8 cellular contexts compared by ENCODE assay signal in genomic region chr12:121295123-121295745, GRCh38. TPM values are rescaled to one million over a fixed set of nuclear protein-coding genes. Genes with fewer than 3 reads are reported as not detected.
A peak's percentile ranks its signal among the peaks of the same experiment; 100 is the strongest.
DNase-seq lines count a peak whose midpoint lies in the region; ATAC-seq and TF ChIP-seq lines count a peak whose summit lies in the region.

No MANE protein-coding gene starts in this region.

- peak overlapping the region; percentile 85; the same call in 1 of the 2 replicates for H3K9ac ChIP-seq in SK-N-SH

- peak overlapping the region; percentile 50 for H3K27ac Mint-ChIP-seq in osteocyte (ENCODE audit: unreplicated experiment)

- peaks cover 12% of the 10 kb centered on the region for H3K4me1 Mint-ChIP-seq in osteocyte (ENCODE audit: unreplicated experiment)

- peak overlapping the region; percentile 84 for H3K4me3 Mint-ChIP-seq in osteocyte (ENCODE audit: unreplicated experiment)

- peak overlapping the region; percentile 96 for H3K4me2 ChIP-seq in SK-N-SH

- H3K27ac ChIP-seq in SK-N-SH (ENCODE audit: low read depth in 2 of 2, low read length in 1 of 2): no peak overlapping the region

- H3K9me3 Mint-ChIP-seq in osteocyte (ENCODE audit: unreplicated experiment): no peaks in the 10 kb centered on the region

- peaks cover 11% of the 10 kb centered on the region for H3F3A ChIP-seq in SK-N-SH (replicated peaks; ENCODE audit: insufficient read depth)

- H3K4me1 ChIP-seq in SK-N-SH (ENCODE audit: control insufficient read depth in 1 of 2, insufficient read depth in 2 of 2, low read depth in 1 of 2, low read length in 1 of 2): peaks cover 3 to 8% of the 10 kb centered on the region in 2 experiments; a peak in 2 of 4 replicates

- no peak overlapping the region for H2AFZ ChIP-seq in SK-N-SH (ENCODE audit: low read depth)

- no peaks in the 10 kb centered on the region for H3K27me3 Mint-ChIP-seq in osteocyte (ENCODE audit: unreplicated experiment)

- WGBS in SK-N-SH (ENCODE audit: low lambda C conversion rate): 64% methylated on average over 5 of the region's 7 CpGs

- peaks cover 0 to 11% of the 10 kb centered on the region in 2 experiments for H3K36me3 ChIP-seq in SK-N-SH (replicated peaks in 1 of 2; ENCODE audit: control insufficient read depth in 1 of 2, insufficient read depth in 2 of 2, low read length in 1 of 2)

- no peaks in the 10 kb centered on the region for H3K27me3 ChIP-seq in SK-N-SH (ENCODE audit: insufficient read depth)

- 0 out of 2 replicates have a peak, but pooled peaks cover 3% of the 10 kb centered on the region for H4K20me1 ChIP-seq in SK-N-SH (ENCODE audit: insufficient read depth)

- TF ChIP-seq CTCF in SK-N-SH (IDR thresholded peaks at IDR 0.05) (no peak), epithelial cell of proximal tubule (conservative IDR thresholded peaks at IDR 0.05; ENCODE audit: low read depth, low read length) (no peak), osteocyte (IDR thresholded peaks at IDR 0.05) (no peak)

- CTCF ChIA-PET in SK-N-SH (lab: Yijun Ruan, JAX): interaction anchor here (0.6 to 1.3 kb wide), 8 partner anchors 9 to 148 kb away, joined by 3 to 6 read pairs (median 3); no protein-coding TSS in a partner anchor

- H3K36me3 Mint-ChIP-seq in osteocyte (ENCODE audit: unreplicated experiment): peaks cover 3% of the 10 kb centered on the region

- peak; percentile 24 for DNase-seq in activated CD4-positive, alpha-beta T cell treated with anti-CD3 and anti-CD28 coated beads for 48 hours
- DNase-seq in activated CD4-positive, alpha-beta T cell treated with anti-CD3 and anti-CD28 coated beads, Interleukin-2, amount 50 U/mL, for 4 hours: no peak
- DNase-seq in SK-N-SH (peak; percentile 65), epithelial cell of proximal tubule (ENCODE audit: low read depth) (no peak), osteocyte (ENCODE audit: extremely low spot score, unreplicated experiment) (no peak)
- DNase-seq in activated CD4-positive, CD25-positive, alpha-beta regulatory T cell (lab: John Stamatoyannopoulos, UW): no peak

- peak overlapping the region; percentile 76 to 90 for H3K4me3 ChIP-seq in SK-N-SH (ENCODE audit: low read depth in 2 of 2, low read length in 1 of 2)
- H3K4me3 ChIP-seq in epithelial cell of proximal tubule (ENCODE audit: low read depth, low read length): peak overlapping the region; percentile 96

- peaks cover 34% of the 10 kb centered on the region for H3K79me2 ChIP-seq in SK-N-SH (ENCODE audit: insufficient read depth)

- POLR2A ChIA-PET in SK-N-SH (lab: Yijun Ruan, JAX): interaction anchor here (1.1 kb wide), 1 partner anchor 16 kb away, joined by 3 read pairs; no protein-coding TSS in a partner anchor

- H3K9me3 ChIP-seq in SK-N-SH: no peaks in the 10 kb centered on the region

- no peak for TF ChIP-seq EP300 in SK-N-SH (IDR thresholded peaks at IDR 0.05; ENCODE audit: borderline replicate concordance in 1 of 2, low read depth in 1 of 2, low read length in 1 of 2)

- no peak for TF ChIP-seq RAD21 in SK-N-SH (IDR thresholded peaks at IDR 0.05; ENCODE audit: low read length)

- no peaks in the 10 kb centered on the region for H3K9me2 ChIP-seq in SK-N-SH

- ATAC-seq in GM18858 (IDR thresholded peaks at IDR 0.05; ENCODE audit: unreplicated experiment) (no peak), GM18868 (IDR thresholded peaks at IDR 0.05; ENCODE audit: unreplicated experiment) (no peak)

TF ChIP-seq in SK-N-SH, 30 proteins besides CTCF, POLR2A, EP300 and RAD21:
- TF ChIP-seq GATA2 (CRISPR knock-in tag; IDR thresholded peaks at IDR 0.05) (no peak), IRF3 (IDR thresholded peaks at IDR 0.05; ENCODE audit: low read depth, low read length) (no peak), NRF1 (IDR thresholded peaks at IDR 0.05; ENCODE audit: low read depth, low read length) (no peak), RXRA (IDR thresholded peaks at IDR 0.05; ENCODE audit: borderline replicate concordance, low read depth) (no peak), FOXJ3 (CRISPR knock-in tag; IDR thresholded peaks at IDR 0.05) (no peak), FOXM1 (IDR thresholded peaks at IDR 0.05; ENCODE audit: low read depth) (no peak), SMC3 (IDR thresholded peaks at IDR 0.05; ENCODE audit: low read depth, low read length) (no peak), MAX (IDR thresholded peaks at IDR 0.05; ENCODE audit: low read depth) (no peak), MXI1 (IDR thresholded peaks at IDR 0.05; ENCODE audit: low read depth, low read length) (no peak)
TF ChIP-seq in SK-N-SH: peak in this region for 0.

RNA-seq across cellular contexts. Expression of gene CAMKK2, which starts 1.3 kb away (rescaled TPM):
- 23.6 and 24.5 TPM in 2 replicates for polyA plus RNA-seq in SK-N-SH (2012; rRNA removed)
- 13.3 and 17.8 TPM in 2 replicates for polyA plus RNA-seq in SK-N-SH (2012; cell fraction: cytosol; rRNA removed)
- 39.4 and 39.9 TPM in 2 replicates for polyA plus RNA-seq in SK-N-SH (2012; cell fraction: nucleus; rRNA removed)
- total RNA-seq in epithelial cell of proximal tubule (23.2 and 32.6 TPM in 2 replicates), osteocyte (33.0 TPM in 2 replicates)

RNA-seq across cellular contexts. Expression of gene ANAPC5, which starts 57.0 kb away (rescaled TPM):
- 110 and 158 TPM in 2 replicates for polyA plus RNA-seq in SK-N-SH (2012; rRNA removed)
- 78.2 and 95.2 TPM in 2 replicates for polyA plus RNA-seq in SK-N-SH (2012; cell fraction: cytosol; rRNA removed)
- polyA plus RNA-seq in SK-N-SH (2012; cell fraction: nucleus; rRNA removed): 388 and 449 TPM in 2 replicates
- total RNA-seq in epithelial cell of proximal tubule: 79.7 and 158 TPM in 2 replicates
- total RNA-seq in osteocyte: 130 TPM in 2 replicates

Comparison
In these comparisons a context has a peak if more than half of its experiments do, and no peak if none do; other contexts are left out.
1. DNase-seq: peak in activated CD4-positive, alpha-beta T cell treated with anti-CD3 and anti-CD28 coated beads for 48 hours (single experiment) and SK-N-SH (single experiment); none in activated CD4-positive, alpha-beta T cell treated with anti-CD3 and anti-CD28 coated beads, Interleukin-2, amount 50 U/mL, for 4 hours (0 of 2), epithelial cell of proximal tubule (single experiment), osteocyte (single experiment) and activated CD4-positive, CD25-positive, alpha-beta regulatory T cell (0 of 4).